ENCODE assay signal across 20 cellular contexts in genomic region chr1:21301794-21302440, GRCh38. TPM values are rescaled to one million over a fixed set of nuclear protein-coding genes. Genes with fewer than 3 reads are reported as not detected.
DNase-seq lines count a peak whose midpoint lies in the region; ATAC-seq and TF ChIP-seq lines count a peak whose summit lies in the region.
"Had no signal": no experiment of that assay in that cellular context is flagged by ENCODE, and none has a peak within 500 bp of the region (broad histone marks: within the 10 kb centered on the region; RNA-seq: fewer than 3 reads in every experiment).

No MANE protein-coding gene starts in this region.

- no peak for DNase-seq in cardiac muscle cell (ENCODE audit: low read depth in 1 of 2, low spot score in 1 of 2)
- no peak for DNase-seq in left cardiac atrium
- no peak for DNase-seq in T-cell
- DNase-seq in memory B cell (ENCODE audit: low spot score in 2 of 2) = no peak
- no peak for DNase-seq in Caco-2
- no peak for DNase-seq in AG08396 (ENCODE audit: low spot score)
- DNase-seq: effector memory CD4-positive, alpha-beta T cell; H9; Kasumi-1; NCI-H1092; NCI-H2107; NCI-H510A; RPMI8226; stimulated activated CD4-positive, alpha-beta T cell treated with anti-CD3 and anti-CD28 coated beads, Interleukin-4, amount 100 ng/mL, for 4 hours; upper lobe of right lung had no signal

- H3K27me3 ChIP-seq in cardiac muscle cell = no peaks in the 10 kb centered on the region
- H3K27me3 ChIP-seq in Caco-2 (replicated peaks; ENCODE audit: control insufficient read depth, insufficient read depth, low read length) = no peaks in the 10 kb centered on the region
- H3K27me3 ChIP-seq: upper lobe of right lung had no signal

- H3K4me1 Mint-ChIP-seq in T-cell = peaks cover 70 to 80% (median 74%) of the 10 kb centered on the region in 3 donors
- peaks cover 40% of the 10 kb centered on the region for H3K4me1 Mint-ChIP-seq in memory B cell
- H3K4me1 Mint-ChIP-seq in Caco-2 (ENCODE audit: low read depth, unreplicated experiment) = no peaks in the 10 kb centered on the region

- POLR2A ChIA-PET in T-cell (lab: Charles Lee) = interaction anchor here in 1 of 2 donors (0.7 kb wide), 1 partner anchor 90 kb away, joined by 10 read pairs; no protein-coding TSS in a partner anchor
- POLR2A ChIA-PET in Caco-2 (lab: Charles Lee) = no interaction called here

- H3K36me3 Mint-ChIP-seq in T-cell (peaks cover 7% of the 10 kb centered on the region), memory B cell (peaks cover 7% of the 10 kb centered on the region), Caco-2 (ENCODE audit: insufficient read depth, unreplicated experiment) (peaks cover 6% of the 10 kb centered on the region)

- peaks cover 17% of the 10 kb centered on the region for H3K4me1 ChIP-seq in cardiac muscle cell (ENCODE audit: low read depth)
- no peaks in the 10 kb centered on the region for H3K4me1 ChIP-seq in Caco-2

- H3K27ac Mint-ChIP-seq in T-cell = peak overlapping the region; percentile 25 to 72
- H3K27ac Mint-ChIP-seq in memory B cell = peak overlapping the region; percentile 36
- H3K27ac Mint-ChIP-seq in Caco-2 (ENCODE audit: unreplicated experiment) = no peak overlapping the region
- H3K27ac Mint-ChIP-seq: activated T-helper 1 cell treated with anti-CD3 and anti-CD28 coated beads, Interleukin-12 subunit alpha, Interleukin-12 subunit beta, Interleukin-2, Interleukin-4 antibody, amounts not matched to agents 30 ng/mL and 10 ng/mL and 1 ng/mL, durations not matched to agents 14 hours and 24 hours and 36 hours had no signal

- H3K9me3 Mint-ChIP-seq in T-cell (no peaks in the 10 kb centered on the region), memory B cell (no peaks in the 10 kb centered on the region), Caco-2 (ENCODE audit: unreplicated experiment) (no peaks in the 10 kb centered on the region)
- H3K9me3 Mint-ChIP-seq: activated naive CD4-positive, alpha-beta T cell treated with anti-CD3 and anti-CD28 coated beads, Interleukin-2, amount 50 U/mL, for 72 hours; activated T-helper 1 cell treated with anti-CD3 and anti-CD28 coated beads, Interleukin-12 subunit alpha, Interleukin-12 subunit beta, Interleukin-2, Interleukin-4 antibody, amounts not matched to agents 30 ng/mL and 10 ng/mL and 1 ng/mL, durations not matched to agents 14 hours and 24 hours and 36 hours; H9 had no signal

- intact Hi-C loops in left cardiac atrium (cut with DNase I) = no loop called here
- intact Hi-C loops in Caco-2 (cut with micrococcal nuclease; ENCODE audit: unreplicated experiment) = no loop called here

- H3K9me3 ChIP-seq in cardiac muscle cell (ENCODE audit: low read depth) = no peaks in the 10 kb centered on the region
- H3K9me3 ChIP-seq in Caco-2 = no peaks in the 10 kb centered on the region
- H3K9me3 ChIP-seq: upper lobe of right lung had no signal

- H3K36me3 ChIP-seq in cardiac muscle cell (no peaks in the 10 kb centered on the region), Caco-2 (ENCODE audit: control insufficient read depth, insufficient read depth, low read length) (no peaks in the 10 kb centered on the region)
- H3K36me3 ChIP-seq: upper lobe of right lung had no signal

- no peak for ATAC-seq in left cardiac atrium
- ATAC-seq in T-cell (replicated peaks in 1 of 4) = no peak
- ATAC-seq in memory B cell (ENCODE audit: low read depth) = no peak
- ATAC-seq in HG03521 (IDR thresholded peaks at IDR 0.05; ENCODE audit: unreplicated experiment) = no peak
- no peak for ATAC-seq in GM19397 (IDR thresholded peaks at IDR 0.05; ENCODE audit: unreplicated experiment)
- ATAC-seq: activated naive CD4-positive, alpha-beta T cell treated with anti-CD3 and anti-CD28 coated beads, Interleukin-2, amount 50 U/mL, for 72 hours had no signal

- peak overlapping the region; percentile 65 for H3K27ac ChIP-seq in cardiac muscle cell
- H3K27ac ChIP-seq: upper lobe of right lung had no signal

- TF ChIP-seq CTCF in cardiac muscle cell (IDR thresholded peaks at IDR 0.05; ENCODE audit: low read depth, low read length) (no peak), Caco-2 (IDR thresholded peaks at IDR 0.05; ENCODE audit: insufficient read depth in 1 of 2, low read depth in 1 of 2, low read length in 1 of 2, severe bottlenecking in 1 of 2, unreplicated experiment in 1 of 2) (no peak)

- H3K27me3 Mint-ChIP-seq in T-cell (no peaks in the 10 kb centered on the region), memory B cell (no peaks in the 10 kb centered on the region), Caco-2 (ENCODE audit: insufficient read depth, unreplicated experiment) (no peaks in the 10 kb centered on the region)

- no TSS peak for BruUV-seq in Caco-2 (replicated peaks; lab: Mats Ljungman, UMichigan)

- CTCF ChIA-PET in T-cell (lab: Charles Lee) (interaction anchor here in 1 of 2 donors (0.7 to 0.9 kb wide), 2 partner anchors 35 to 70 kb away, joined by 3 read pairs; no protein-coding TSS in a partner anchor), Caco-2 (lab: Charles Lee) (interaction anchor here (0.7 kb wide), 1 partner anchor 48 kb away, joined by 6 read pairs; no protein-coding TSS in a partner anchor)

- H3K4me3 ChIP-seq in cardiac muscle cell = no peak overlapping the region
- no peak overlapping the region for H3K4me3 ChIP-seq in Caco-2 (ENCODE audit: low read depth, low read length)
- H3K4me3 ChIP-seq: upper lobe of right lung had no signal

- H3K4me3 Mint-ChIP-seq in T-cell (no peak overlapping the region), memory B cell (no peak overlapping the region), Caco-2 (ENCODE audit: unreplicated experiment) (no peak overlapping the region)
- H3K4me3 Mint-ChIP-seq: activated T-helper 1 cell treated with anti-CD3 and anti-CD28 coated beads, Interleukin-12 subunit alpha, Interleukin-12 subunit beta, Interleukin-2, Interleukin-4 antibody, amounts not matched to agents 30 ng/mL and 10 ng/mL and 1 ng/mL, durations not matched to agents 14 hours and 24 hours and 36 hours; CD14-positive monocyte; H9 had no signal

RNA-seq across cellular contexts. Expression of gene ECE1, which starts 11.7 kb away (rescaled TPM):
- total RNA-seq in cardiac muscle cell = 43.8 and 59.1 TPM in 2 replicates
- polyA plus RNA-seq in cardiac muscle cell = 42.4 and 57.8 TPM in 2 replicates
- 100 to 1,000 TPM in 1 of 2 donors, 10 to 100 TPM in 1; 66.2 to 138 TPM for total RNA-seq in left cardiac atrium
- total RNA-seq in T-cell = 10 to 100 TPM; 81.0 to 94.5 (median 87.1) TPM
- 49.6 and 50.2 TPM in 2 replicates for total RNA-seq in Caco-2 (2022)
